Comparison of ENCODE assay signal across 12 cellular contexts in the genomic region with DNA sequence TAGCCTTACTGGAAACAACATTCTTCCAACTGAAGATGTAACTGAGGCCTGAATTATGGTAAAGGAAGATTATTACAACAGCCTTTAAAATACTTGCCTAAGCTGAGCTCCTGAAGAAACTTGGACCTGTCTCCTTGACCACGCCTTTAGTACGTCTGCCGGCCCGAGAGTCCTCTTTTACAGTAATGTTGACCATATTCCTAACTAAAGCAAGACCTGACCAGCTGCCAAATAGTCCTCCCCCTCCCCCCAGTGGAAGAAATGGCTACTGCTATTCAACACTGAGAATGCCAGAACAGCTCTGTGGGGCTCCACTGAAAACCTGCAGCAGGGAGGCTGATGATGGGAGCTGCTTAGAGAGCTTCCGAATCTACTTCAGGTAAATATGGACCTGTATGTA. TPM values are rescaled to one million over a fixed set of nuclear protein-coding genes. Genes with fewer than 3 reads are reported as not detected.
DNase-seq lines count a peak whose midpoint lies in the region; ATAC-seq lines count a peak whose summit lies in the region.
"Had no signal": no experiment of that assay in that cellular context is flagged by ENCODE, and none has a peak within 500 bp of the region (broad histone marks: within the 10 kb centered on the region; RNA-seq: fewer than 3 reads in every experiment).

No MANE protein-coding gene starts in this region.

- intact Hi-C loops in activated naive CD4-positive, alpha-beta T cell treated with anti-CD3 and anti-CD28 coated beads for 36 hours (cut with micrococcal nuclease): no loop called here

- peaks cover 42% of the 10 kb centered on the region for H3K4me1 Mint-ChIP-seq in activated naive CD4-positive, alpha-beta T cell treated with anti-CD3 and anti-CD28 coated beads for 36 hours (ENCODE audit: low read depth)
- peaks cover 7% of the 10 kb centered on the region for H3K4me1 Mint-ChIP-seq in stimulated activated effector memory CD8-positive, alpha-beta T cell treated with anti-CD3 and anti-CD28 coated beads, Interleukin-12 subunit alpha, Interleukin-12 subunit beta, amount 100 ng/mL, for 72 hours

- peak overlapping the region; percentile 38 for H3K27ac Mint-ChIP-seq in activated naive CD4-positive, alpha-beta T cell treated with anti-CD3 and anti-CD28 coated beads for 36 hours
- H3K27ac Mint-ChIP-seq in activated naive CD4-positive, alpha-beta T cell treated with anti-CD3 and anti-CD28 coated beads, Interleukin-2, amount 50 U/mL, for 72 hours: peak overlapping the region; percentile 19 to 36
- H3K27ac Mint-ChIP-seq in stimulated activated effector memory CD8-positive, alpha-beta T cell treated with anti-CD3 and anti-CD28 coated beads, Interleukin-12 subunit alpha, Interleukin-12 subunit beta, amount 100 ng/mL, for 72 hours: peak overlapping the region; percentile 63

- H3K36me3 Mint-ChIP-seq in activated naive CD4-positive, alpha-beta T cell treated with anti-CD3 and anti-CD28 coated beads for 36 hours (ENCODE audit: low read depth): peaks cover 44% of the 10 kb centered on the region
- peaks cover 25 to 35% of the 10 kb centered on the region in 2 donors for H3K36me3 Mint-ChIP-seq in activated naive CD4-positive, alpha-beta T cell treated with anti-CD3 and anti-CD28 coated beads, Interleukin-2, amount 50 U/mL, for 72 hours
- peaks cover 20% of the 10 kb centered on the region for H3K36me3 Mint-ChIP-seq in stimulated activated effector memory CD8-positive, alpha-beta T cell treated with anti-CD3 and anti-CD28 coated beads, Interleukin-12 subunit alpha, Interleukin-12 subunit beta, amount 100 ng/mL, for 72 hours

- H3K9me3 Mint-ChIP-seq in activated naive CD4-positive, alpha-beta T cell treated with anti-CD3 and anti-CD28 coated beads for 36 hours: no peaks in the 10 kb centered on the region
- H3K9me3 Mint-ChIP-seq in activated naive CD4-positive, alpha-beta T cell treated with anti-CD3 and anti-CD28 coated beads, Interleukin-2, amount 50 U/mL, for 72 hours: no peaks in the 10 kb centered on the region
- H3K9me3 Mint-ChIP-seq in stimulated activated effector memory CD8-positive, alpha-beta T cell treated with anti-CD3 and anti-CD28 coated beads, Interleukin-12 subunit alpha, Interleukin-12 subunit beta, amount 100 ng/mL, for 72 hours: no peaks in the 10 kb centered on the region

- H3K4me3 Mint-ChIP-seq in activated naive CD4-positive, alpha-beta T cell treated with anti-CD3 and anti-CD28 coated beads for 36 hours: no peak overlapping the region
- H3K4me3 Mint-ChIP-seq in stimulated activated effector memory CD8-positive, alpha-beta T cell treated with anti-CD3 and anti-CD28 coated beads, Interleukin-12 subunit alpha, Interleukin-12 subunit beta, amount 100 ng/mL, for 72 hours: no peak overlapping the region

- H3K27me3 Mint-ChIP-seq in activated naive CD4-positive, alpha-beta T cell treated with anti-CD3 and anti-CD28 coated beads for 36 hours (ENCODE audit: low read depth): no peaks in the 10 kb centered on the region

- DNase-seq in activated naive CD4-positive, alpha-beta T cell treated with anti-CD3 and anti-CD28 coated beads for 36 hours: no peak
- no peak for DNase-seq in activated naive CD4-positive, alpha-beta T cell (lab: John Stamatoyannopoulos, UW)
- DNase-seq in activated naive CD4-positive, alpha-beta T cell treated with anti-CD3 and anti-CD28 coated beads, Interleukin-2, amount 50 U/mL, for 72 hours (ENCODE audit: low spot score in 2 of 2): no peak
- DNase-seq in fibroblast of the conjunctiva (ENCODE audit: low read depth) (peak; percentile 34), NCI-H1092 (lab: John Stamatoyannopoulos, UW) (no peak), NCI-H146 treated with DMSO at 0.1 percent for 48 hours (lab: John Stamatoyannopoulos, UW; ENCODE audit: unreplicated experiment) (no peak), MV-4-11 (lab: John Stamatoyannopoulos, UW) (no peak)
- no peak for DNase-seq in stimulated activated effector memory CD8-positive, alpha-beta T cell treated with anti-CD3 and anti-CD28 coated beads, Interleukin-12 subunit alpha, Interleukin-12 subunit beta, amount 100 ng/mL, for 72 hours (ENCODE audit: low spot score in 2 of 2)
- DNase-seq: AML-193, NCI-H187 treated with DMSO at 0.1 percent for 48 hours, transverse colon had no signal

- no peak for ATAC-seq in activated naive CD4-positive, alpha-beta T cell treated with anti-CD3 and anti-CD28 coated beads, Interleukin-2, amount 50 U/mL, for 72 hours
- no peak for ATAC-seq in stimulated activated effector memory CD8-positive, alpha-beta T cell treated with anti-CD3 and anti-CD28 coated beads, Interleukin-12 subunit alpha, Interleukin-12 subunit beta, amount 100 ng/mL, for 72 hours

- CTCF ChIA-PET in activated naive CD4-positive, alpha-beta T cell treated with anti-CD3 and anti-CD28 coated beads for 36 hours (lab: Charles Lee): interaction anchor here (1.2 to 2.4 kb wide), 4 partner anchors 10 to 139 kb away, joined by 3 to 10 read pairs (median 4); no protein-coding TSS in a partner anchor

RNA-seq across cellular contexts. Expression of gene FOXJ1, which starts 12.6 kb away (rescaled TPM):
- total RNA-seq in activated naive CD4-positive, alpha-beta T cell treated with anti-CD3 and anti-CD28 coated beads for 36 hours: under 1 TPM; 0.60 to 0.84 TPM
- total RNA-seq in activated naive CD4-positive, alpha-beta T cell treated with anti-CD3 and anti-CD28 coated beads, Interleukin-2, amount 50 U/mL, for 72 hours: under 1 TPM; 0.46 to 0.56 TPM
- total RNA-seq: endothelial cell of umbilical vein had no signal

RNA-seq across cellular contexts. Expression of gene EXOC7, which starts 50.1 kb away (rescaled TPM):
- 10 to 100 TPM; 43.5 to 46.6 TPM for total RNA-seq in activated naive CD4-positive, alpha-beta T cell treated with anti-CD3 and anti-CD28 coated beads for 36 hours
- 10 to 100 TPM; 85.0 to 91.9 TPM for total RNA-seq in activated naive CD4-positive, alpha-beta T cell treated with anti-CD3 and anti-CD28 coated beads, Interleukin-2, amount 50 U/mL, for 72 hours
